In the genomic region with DNA sequence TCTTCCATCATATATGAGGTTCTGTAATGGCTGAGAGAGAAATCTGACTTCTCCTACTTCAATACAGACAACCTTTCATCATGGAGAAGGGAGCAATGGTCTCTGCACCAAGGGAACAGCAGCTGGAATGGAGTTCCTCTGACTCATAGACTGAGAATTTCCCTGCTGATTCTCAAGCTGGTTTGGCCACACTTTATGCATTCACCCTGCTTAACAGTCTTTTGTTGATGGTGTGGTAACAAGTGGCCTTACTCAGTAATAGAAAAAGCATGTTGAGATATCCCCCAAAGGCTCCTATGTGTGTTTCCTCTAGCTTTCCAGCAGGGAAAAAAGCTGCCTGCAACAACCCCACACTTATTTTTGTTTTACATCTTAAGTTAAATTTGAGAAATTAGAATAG, we compare ENCODE assay signal across 13 cellular contexts.
A peak's percentile ranks its signal among the peaks of the same experiment; 100 is the strongest.
DNase-seq lines count a peak whose midpoint lies in the region; ATAC-seq and TF ChIP-seq lines count a peak whose summit lies in the region.
"Had no signal": no experiment of that assay in that cellular context is flagged by ENCODE, and none has a peak within 500 bp of the region (broad histone marks: within the 10 kb centered on the region; RNA-seq: fewer than 3 reads in every experiment).

No MANE protein-coding gene starts in this region.

- ATAC-seq in foreskin keratinocyte (peak; percentile 97), sciatic nerve (peak; percentile 93), HG03432 (IDR thresholded peaks at IDR 0.05; ENCODE audit: unreplicated experiment) (no peak)
- ATAC-seq: GM12878 had no signal

- intact Hi-C loops in sciatic nerve (cut with DNase I) = no loop called here

- no peaks in the 10 kb centered on the region for H3K27me3 ChIP-seq in SJSA1 (replicated peaks)
- no peaks in the 10 kb centered on the region for H3K27me3 ChIP-seq in foreskin keratinocyte
- H3K27me3 ChIP-seq: thyroid gland had no signal

- TF ChIP-seq CTCF in foreskin keratinocyte (conservative IDR thresholded peaks at IDR 0.05) = no peak

- H3K9me3 ChIP-seq in SJSA1 (replicated peaks) = no peaks in the 10 kb centered on the region
- H3K9me3 ChIP-seq: thyroid gland had no signal

- peak overlapping the region; percentile 83 for H3K27ac ChIP-seq in SJSA1
- peak overlapping the region; percentile 15 for H3K27ac ChIP-seq in foreskin keratinocyte
- H3K27ac ChIP-seq: thyroid gland had no signal

- no peaks in the 10 kb centered on the region for H3K36me3 ChIP-seq in SJSA1
- H3K36me3 ChIP-seq: thyroid gland had no signal

- DNase-seq in GM04504 (ENCODE audit: low read depth) (peak; percentile 95), SJSA1 (ENCODE audit: low read depth in 1 of 2, low spot score in 2 of 2) (peak; percentile 82 to 91), foreskin keratinocyte (peak; percentile 92 to 96), sciatic nerve (ENCODE audit: low spot score) (no peak), cerebellum (ENCODE audit: low spot score) (no peak), NK-92 (lab: John Stamatoyannopoulos, UW; ENCODE audit: unreplicated experiment) (no peak), inferior parietal cortex (ENCODE audit: extremely low spot score) (no peak)
- DNase-seq: activated CD4-positive, alpha-beta T cell treated with anti-CD3 and anti-CD28 coated beads, Interleukin-2, amount 50 U/mL, for 48 hours; NCI-H446 treated with DMSO at 0.1 percent for 48 hours; thyroid gland had no signal

- H3K4me3 ChIP-seq in SJSA1 = no peak overlapping the region
- H3K4me3 ChIP-seq: GM12878, skin epidermis, thyroid gland had no signal

- peaks cover 70% of the 10 kb centered on the region for H3K4me1 ChIP-seq in SJSA1 (replicated peaks)
- H3K4me1 ChIP-seq in foreskin keratinocyte = peaks cover 36% of the 10 kb centered on the region
- H3K4me1 ChIP-seq: thyroid gland had no signal

Comparison
In these comparisons a context has a peak if more than half of its experiments do, and no peak if none do; other contexts are left out.
1. DNase-seq: peak in GM04504 (single experiment), SJSA1 (2 of 2) and foreskin keratinocyte (2 of 2); none in sciatic nerve (single experiment), cerebellum (single experiment), NK-92 (single experiment) and inferior parietal cortex (single experiment).